ENCODE assay signal across 1 cellular context in genomic region chr4:145271194-145271593, GRCh38.
TF ChIP-seq lines count a peak whose summit lies in the region.

No MANE protein-coding gene starts in this region.

TF ChIP-seq in HepG2, 621 proteins besides CTCF, POLR2A, EP300 and RAD21 (continued from another document):
- TF ChIP-seq ZFP91 (CRISPR knock-in tag; IDR thresholded peaks at IDR 0.05; ENCODE audit: borderline replicate concordance), result no peak
- no peak for TF ChIP-seq NR2F6 (IDR thresholded peaks at IDR 0.05)
- TF ChIP-seq NR2F6 (CRISPR knock-in tag; IDR thresholded peaks at IDR 0.05), result 0 out of 2 replicates have a peak, but pooled peaks have one; percentile 25
- TF ChIP-seq CEBPG (CRISPR knock-in tag; IDR thresholded peaks at IDR 0.05), result peak; percentile 78
